Comparison of ENCODE assay signal across 31 cellular contexts in genomic region chr21:41197582-41197981, GRCh38.
"Had no signal": no experiment of that assay in that cellular context is flagged by ENCODE, and none has a peak within 500 bp of the region (broad histone marks: within the 10 kb centered on the region; RNA-seq: fewer than 3 reads in every experiment).

No MANE protein-coding gene starts in this region.

- H3K4me1 Mint-ChIP-seq: immature natural killer cell; nephron; stimulated activated effector memory CD8-positive, alpha-beta T cell treated with anti-CD3 and anti-CD28 coated beads, Interleukin-12 subunit alpha, Interleukin-12 subunit beta, amount 100 ng/mL, for 72 hours had no signal

- H3K27me3 Mint-ChIP-seq: progenitor cell of endocrine pancreas had no signal

- DNase-seq: heart left ventricle; hypothalamus; immature natural killer cell; kidney; left cardiac atrium; left lung; lower lobe of right lung; mesendoderm; midbrain; naive thymus-derived CD8-positive, alpha-beta T cell; nucleus accumbens; retina; right cardiac atrium; spleen; stimulated activated CD4-positive, alpha-beta T cell treated with anti-CD3 and anti-CD28 coated beads, Interleukin-4, amount 100 ng/mL, for 24 hours; stimulated activated naive CD4-positive, alpha-beta T cell; trophoblast cell; upper lobe of right lung had no signal

- H3K27ac Mint-ChIP-seq: immature natural killer cell; naive thymus-derived CD8-positive, alpha-beta T cell; progenitor cell of endocrine pancreas; stimulated activated effector memory CD8-positive, alpha-beta T cell treated with anti-CD3 and anti-CD28 coated beads, Interleukin-12 subunit alpha, Interleukin-12 subunit beta, amount 100 ng/mL, for 72 hours; stimulated activated naive CD8-positive, alpha-beta T cell treated with anti-CD3 and anti-CD28 coated beads, Interleukin-15, Interleukin-2, amounts not matched to agents 100 ng/mL and 50 ng/mL, for 24 hours had no signal

- H3K9me3 ChIP-seq: heart left ventricle, left lung, lower lobe of right lung, spleen, suprapubic skin, thoracic aorta, tibial artery, upper lobe of right lung had no signal

- H3K27ac ChIP-seq: heart left ventricle, left lung, lower lobe of right lung, parathyroid adenoma, spleen, suprapubic skin, thoracic aorta, tibial artery, upper lobe of right lung had no signal

- H3K4me3 ChIP-seq: heart left ventricle, left lung, lower lobe of right lung, skin epidermis, spleen, suprapubic skin, thoracic aorta, tibial artery, upper lobe of right lung had no signal

- H3K36me3 ChIP-seq: heart left ventricle, left lung, lower lobe of right lung, spleen, suprapubic skin, thoracic aorta, upper lobe of right lung had no signal

- H3K36me3 Mint-ChIP-seq: immature natural killer cell; naive thymus-derived CD8-positive, alpha-beta T cell; stimulated activated effector memory CD8-positive, alpha-beta T cell treated with anti-CD3 and anti-CD28 coated beads, Interleukin-12 subunit alpha, Interleukin-12 subunit beta, amount 100 ng/mL, for 72 hours had no signal

- H3K9me3 Mint-ChIP-seq: naive thymus-derived CD8-positive, alpha-beta T cell; nephron; neural crest cell; stimulated activated effector memory CD8-positive, alpha-beta T cell treated with anti-CD3 and anti-CD28 coated beads, Interleukin-12 subunit alpha, Interleukin-12 subunit beta, amount 100 ng/mL, for 72 hours; stimulated activated naive CD8-positive, alpha-beta T cell treated with anti-CD3 and anti-CD28 coated beads, Interleukin-15, Interleukin-2, amounts not matched to agents 100 ng/mL and 50 ng/mL, for 24 hours had no signal

- H3K4me1 ChIP-seq: left lung, lower lobe of right lung, parathyroid adenoma, suprapubic skin, upper lobe of right lung had no signal

- ATAC-seq: heart left ventricle; left lung; lower lobe of right lung; naive thymus-derived CD8-positive, alpha-beta T cell; sciatic nerve; stimulated activated effector memory CD8-positive, alpha-beta T cell treated with anti-CD3 and anti-CD28 coated beads, Interleukin-12 subunit alpha, Interleukin-12 subunit beta, amount 100 ng/mL, for 72 hours; upper lobe of right lung had no signal

- H3K27me3 ChIP-seq: heart left ventricle, left lung, spleen, suprapubic skin, tibial artery, upper lobe of right lung had no signal

- FAIRE-seq: islet of Langerhans, kidney, urothelium cell line had no signal

- H3K4me3 Mint-ChIP-seq: immature natural killer cell; naive thymus-derived CD8-positive, alpha-beta T cell; nephron; neural crest cell; stimulated activated effector memory CD8-positive, alpha-beta T cell treated with anti-CD3 and anti-CD28 coated beads, Interleukin-12 subunit alpha, Interleukin-12 subunit beta, amount 100 ng/mL, for 72 hours; stimulated activated naive CD8-positive, alpha-beta T cell treated with anti-CD3 and anti-CD28 coated beads, Interleukin-15, Interleukin-2, amounts not matched to agents 100 ng/mL and 50 ng/mL, for 24 hours had no signal
